9 cellular contexts compared by ENCODE assay signal in the genomic region with DNA sequence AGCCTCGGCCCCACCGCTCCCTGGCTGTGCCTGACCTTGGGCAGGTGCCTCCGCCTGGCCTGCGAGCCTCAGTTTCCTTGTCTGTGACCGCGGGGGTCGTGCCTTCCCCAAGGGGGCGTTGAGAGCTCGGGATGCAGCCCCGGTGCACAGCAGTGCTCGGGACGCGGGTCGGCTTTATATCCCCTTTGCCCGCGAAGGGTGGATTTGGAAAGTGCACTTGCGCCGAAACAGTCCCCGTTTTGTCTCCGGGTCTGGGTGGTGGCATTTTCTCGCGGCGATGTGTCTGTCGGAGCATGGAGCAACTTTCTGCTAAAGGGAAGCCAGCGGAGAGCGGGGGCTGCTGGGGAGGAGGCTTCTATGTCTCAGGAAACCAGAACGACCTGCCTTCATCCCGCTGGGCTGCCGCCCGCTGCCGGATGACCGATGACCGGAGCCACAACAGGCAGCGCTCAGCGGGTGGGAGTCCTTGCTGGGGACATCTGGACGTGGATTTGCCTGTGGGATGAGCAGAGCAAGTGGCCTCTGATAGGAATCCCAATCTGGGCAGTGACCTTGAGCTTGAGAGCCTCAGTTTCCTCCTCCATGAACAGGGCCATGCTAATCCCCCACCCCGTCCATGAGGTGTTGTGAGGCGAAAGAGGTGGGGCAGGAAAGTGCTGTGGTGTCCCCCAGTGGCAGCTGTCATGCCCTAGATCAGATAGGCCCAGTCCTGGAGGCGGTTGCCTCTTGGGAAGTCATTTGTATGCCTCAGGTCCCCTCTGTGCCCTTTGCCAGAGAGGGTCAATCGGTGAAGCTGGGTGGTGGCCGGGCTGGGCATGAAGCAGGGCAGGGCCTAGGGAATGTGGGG.
A peak's percentile ranks its signal among the peaks of the same experiment; 100 is the strongest.
DNase-seq lines count a peak whose midpoint lies in the region; ATAC-seq lines count a peak whose summit lies in the region.
"Had no signal": no experiment of that assay in that cellular context is flagged by ENCODE, and none has a peak within 500 bp of the region (broad histone marks: within the 10 kb centered on the region; RNA-seq: fewer than 3 reads in every experiment).

No MANE protein-coding gene starts in this region.

- peaks cover 53% of the 10 kb centered on the region for H3K36me3 Mint-ChIP-seq in activated T-cell treated with anti-CD3 and anti-CD28 coated beads, Interleukin-2, amount 50 U/mL, for 24 hours (ENCODE audit: low read depth)

- H3K27ac Mint-ChIP-seq in activated T-cell treated with anti-CD3 and anti-CD28 coated beads, Interleukin-2, amount 50 U/mL, for 24 hours = peak overlapping the region; percentile 89

- H3K4me1 ChIP-seq in iPS DF 6.9 (ENCODE audit: control insufficient read depth, insufficient read depth, low read length) = no peaks in the 10 kb centered on the region

- H3K27me3 ChIP-seq in iPS DF 6.9 (ENCODE audit: control insufficient read depth, insufficient read depth, low read length) = no peaks in the 10 kb centered on the region

- no peaks in the 10 kb centered on the region for H3K36me3 ChIP-seq in iPS DF 6.9 (ENCODE audit: control insufficient read depth, insufficient read depth, low read length)

- H3K4me3 ChIP-seq in iPS DF 6.9 (ENCODE audit: low read length) = peak overlapping the region; percentile 74

- peak overlapping the region; percentile 89 for H3K4me3 Mint-ChIP-seq in activated T-cell treated with anti-CD3 and anti-CD28 coated beads, Interleukin-2, amount 50 U/mL, for 24 hours

- ATAC-seq in HG02763 (IDR thresholded peaks at IDR 0.05; ENCODE audit: unreplicated experiment) = no peak
- ATAC-seq in HG02852 (IDR thresholded peaks at IDR 0.05; ENCODE audit: unreplicated experiment) = no peak

- peaks cover 87% of the 10 kb centered on the region for H3K4me1 Mint-ChIP-seq in activated T-cell treated with anti-CD3 and anti-CD28 coated beads, Interleukin-2, amount 50 U/mL, for 24 hours (ENCODE audit: low read depth)

- H3K27me3 Mint-ChIP-seq in activated T-cell treated with anti-CD3 and anti-CD28 coated beads, Interleukin-2, amount 50 U/mL, for 24 hours = no peaks in the 10 kb centered on the region

- DNase-seq in KBM-7 (peak; percentile 37), iPS DF 6.9 (ENCODE audit: low read depth, low spot score) (no peak), NCI-H2171 (lab: John Stamatoyannopoulos, UW) (no peak), dedifferentiated amniotic fluid mesenchymal stem cell (ENCODE audit: extremely low spot score) (no peak)
- DNase-seq in activated T-cell treated with anti-CD3 and anti-CD28 coated beads, Interleukin-2, amount 50 U/mL, for 24 hours = peak; percentile 64
- peak; percentile 59 for DNase-seq in stimulated activated CD4-positive, alpha-beta T cell treated with anti-CD3 and anti-CD28 coated beads, Interleukin-15, amount 100 ng/mL, for 24 hours

- WGBS in iPS DF 6.9 (ENCODE audit: insufficient coverage, insufficient read length) = no CpG with 5 or more reads among the region's 41 CpGs

- no peak overlapping the region for H3K27ac ChIP-seq in iPS DF 6.9 (ENCODE audit: low read length)
- H3K27ac ChIP-seq: VCaP had no signal

- H3K9me3 ChIP-seq in iPS DF 6.9 (ENCODE audit: control insufficient read depth, insufficient read depth, low read length) = no peaks in the 10 kb centered on the region

- in situ Hi-C loops in KBM-7 (cut with MboI; ENCODE audit: low pct_unique_long_range_greater_than_20kb, low sequenced_read_pairs) = no loop called here

- H3K9me3 Mint-ChIP-seq in activated T-cell treated with anti-CD3 and anti-CD28 coated beads, Interleukin-2, amount 50 U/mL, for 24 hours = no peaks in the 10 kb centered on the region

Comparison
In these comparisons a context has a peak if more than half of its experiments do, and no peak if none do; other contexts are left out.
1. DNase-seq: peak in KBM-7 (single experiment), activated T-cell treated with anti-CD3 and anti-CD28 coated beads, Interleukin-2, amount 50 U/mL, for 24 hours (single experiment) and stimulated activated CD4-positive, alpha-beta T cell treated with anti-CD3 and anti-CD28 coated beads, Interleukin-15, amount 100 ng/mL, for 24 hours (single experiment); none in iPS DF 6.9 (single experiment), NCI-H2171 (single experiment) and dedifferentiated amniotic fluid mesenchymal stem cell (single experiment).